In the genomic region with DNA sequence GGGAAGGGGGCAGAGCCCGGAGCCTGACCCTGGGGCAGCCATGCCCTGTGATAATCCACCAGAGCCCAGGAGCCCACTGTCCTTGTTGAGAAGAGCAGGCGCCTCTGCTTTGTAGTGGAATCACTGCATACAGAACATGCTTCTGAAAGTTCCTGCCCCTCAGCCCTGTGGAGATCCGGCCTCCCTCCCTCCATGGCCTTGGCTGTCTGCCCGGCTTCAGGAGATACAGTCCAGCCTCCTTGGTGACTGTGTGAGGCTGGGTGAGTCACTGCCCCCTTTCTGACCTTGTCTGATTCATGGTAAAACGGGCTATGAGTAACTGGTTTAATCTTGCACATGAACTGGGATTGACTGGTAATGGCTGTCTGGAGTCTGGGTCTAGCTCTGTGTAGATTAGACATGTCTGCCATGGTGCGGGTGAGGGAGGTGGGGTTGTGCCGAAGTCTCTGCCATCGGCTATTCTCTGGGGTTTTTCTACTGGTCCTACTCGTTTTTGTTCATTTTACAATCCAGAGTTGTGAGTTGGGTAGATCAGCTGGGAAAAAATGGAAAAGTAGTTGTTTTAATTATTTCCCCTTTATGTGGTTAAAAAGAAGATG, we compare ENCODE assay signal across 8 cellular contexts.
DNase-seq lines count a peak whose midpoint lies in the region; ATAC-seq, FAIRE-seq and TF ChIP-seq lines count a peak whose summit lies in the region.
"Not testable (repeated sequence)": the region's sequence is repeated elsewhere in the genome, so short reads cannot be mapped to it uniquely, and the experiment has no call there.

No MANE protein-coding gene starts in this region.

- not testable (repeated sequence) for H2AFZ ChIP-seq in HepG2 (ENCODE audit: low read length)

- not testable (repeated sequence) for H3K36me3 ChIP-seq in HepG2 (replicated peaks in 1 of 2; ENCODE audit: control insufficient read depth in 1 of 2, insufficient read depth in 2 of 2, low read length in 2 of 2); aorta (ENCODE audit: control insufficient read depth in 1 of 2, insufficient read depth in 2 of 2, low read length in 1 of 2)

- not testable (repeated sequence) for H3K27me3 ChIP-seq in HepG2 (ENCODE audit: control insufficient read depth in 1 of 2, insufficient read depth in 2 of 2, low read length in 2 of 2); aorta (ENCODE audit: control insufficient read depth in 1 of 2, insufficient read depth in 2 of 2, low read length in 1 of 2)

- in situ Hi-C loops in HepG2 (cut with HindIII; ENCODE audit: extremely low pct_ligation_motif_present, low pct_unique_long_range_greater_than_20kb) = not testable (repeated sequence)

- CTCF ChIA-PET in HepG2 (lab: Yijun Ruan, JAX; ENCODE audit: low intra/inter-chr PET ratio, low total read pairs) = not testable (repeated sequence)

- not testable (repeated sequence) for BruUV-seq in HepG2 (replicated peaks; lab: Mats Ljungman, UMichigan)

- not testable (repeated sequence) for H4K20me1 ChIP-seq in HepG2 (ENCODE audit: insufficient read depth, low read length)

- TF ChIP-seq EP300 in HepG2 (IDR thresholded peaks at IDR 0.05; ENCODE audit: low read depth in 2 of 2, low read length in 2 of 2) = 0 out of 4 replicates have a peak, but pooled peaks of 1 of the 2 experiments have one; percentile 12
- TF ChIP-seq EP300 in HepG2 (CRISPR knock-in tag; IDR thresholded peaks at IDR 0.05; ENCODE audit: borderline replicate concordance) = peak; percentile 52; the same call in 1 of the 2 replicates

- POLR2A ChIA-PET in HepG2 (lab: Yijun Ruan, JAX) = not testable (repeated sequence)

- H3K4me3 ChIP-seq in LNCaP clone FGC (ENCODE audit: low read depth, low read length); skeletal muscle cell (ENCODE audit: low read depth, low read length); aorta (ENCODE audit: low read length in 2 of 2): not testable (repeated sequence)
- peak overlapping the region in 1 of 3 experiments; percentile 25; a peak in 1 of 6 replicates for H3K4me3 ChIP-seq in HepG2 (replicated peaks in 1 of 3; ENCODE audit: insufficient read depth in 1 of 3, low read depth in 2 of 3, low read length in 3 of 3)

- H3K4me1 ChIP-seq in HepG2 (ENCODE audit: insufficient read depth, low read length) = peaks cover 74% of the 10 kb centered on the region
- not testable (repeated sequence) for H3K4me1 ChIP-seq in aorta (ENCODE audit: control insufficient read depth in 1 of 2, insufficient read depth in 2 of 2, low read length in 2 of 2)

- H3K79me2 ChIP-seq in HepG2 (ENCODE audit: insufficient read depth, low read length) = not testable (repeated sequence)

- intact Hi-C loops in HepG2 (cut with micrococcal nuclease; ENCODE audit: unreplicated experiment) = loop anchor here (10.0 kb wide), 1 partner anchor 49 kb away; no protein-coding TSS in a partner anchor
- intact Hi-C loops in aorta (cut with DNase I) = not testable (repeated sequence)

- H3K4me2 ChIP-seq in HepG2 (ENCODE audit: low read depth, low read length) = peak overlapping the region; percentile 59

- H3K27ac ChIP-seq in HepG2 (ENCODE audit: extremely low read length, insufficient read depth, low read length) = peak overlapping the region; percentile 52
- not testable (repeated sequence) for H3K27ac ChIP-seq in aorta (ENCODE audit: low read depth in 1 of 2, low read length in 2 of 2)

- TF ChIP-seq CTCF in LNCaP clone FGC (IDR thresholded peaks at IDR 0.05; ENCODE audit: control insufficient read depth, extremely low read depth, insufficient read depth) = not testable (repeated sequence)
- peak; percentile 18; the same call in 1 of the 2 replicates for TF ChIP-seq CTCF in HepG2 (CRISPR knock-in tag; IDR thresholded peaks at IDR 0.05)

- peak; percentile 89 for DNase-seq in GM03348 (ENCODE audit: low spot score)
- peak; percentile 18 for DNase-seq in LNCaP clone FGC (ENCODE audit: low read depth)
- DNase-seq in amniotic stem cell (lab: John Stamatoyannopoulos, UW) = peak; percentile 59
- peak; percentile 93 for DNase-seq in fibroblast of gingiva (ENCODE audit: low read depth)
- DNase-seq in HepG2 (ENCODE audit: low spot score) = peak; percentile 95
- peak; percentile 90 for DNase-seq in skeletal muscle cell (ENCODE audit: low read depth)
- peak; percentile 97 to 98 for DNase-seq in aorta

- peak; percentile 86 for ATAC-seq in SK-N-SH treated with all-trans-retinoic acid at 6 μM for 48 hours
- peak; percentile 63 for ATAC-seq in HepG2
- ATAC-seq in aorta (ENCODE audit: low FRiP score) = peak; percentile 90

- TF ChIP-seq POLR2A in HepG2 (IDR thresholded peaks at IDR 0.05; ENCODE audit: insufficient read depth in 1 of 2, low read depth in 2 of 2, low read length in 2 of 2) = 0 out of 4 replicates have a peak, but pooled peaks of 1 of the 2 experiments have one; percentile 26

- 0 out of 2 replicates have a peak overlapping the region, but pooled peaks have one; percentile 2 for H3K9ac ChIP-seq in HepG2 (ENCODE audit: insufficient read depth, low read depth, low read length)

- WGBS in HepG2 (ENCODE audit: low lambda C conversion rate) = 13% methylated on average over 6 of the region's 9 CpGs
- 15 to 27% methylated on average over 6 to 8 of the region's 9 CpGs for WGBS in aorta, 2 donors

- peak; percentile 98 for FAIRE-seq in HepG2 (lab: Jason Lieb, UNC)

- not testable (repeated sequence) for H3K9me3 ChIP-seq in HepG2 (ENCODE audit: low read length); aorta (ENCODE audit: control insufficient read depth, low read length)

- not testable (repeated sequence) for TF ChIP-seq RAD21 in HepG2 (CRISPR knock-in tag; IDR thresholded peaks at IDR 0.05)

TF ChIP-seq in SK-N-SH treated with all-trans-retinoic acid at 6 μM for 48 hours, 23 proteins besides CTCF, POLR2A, EP300 and RAD21:
- TF ChIP-seq, protein P1, sequence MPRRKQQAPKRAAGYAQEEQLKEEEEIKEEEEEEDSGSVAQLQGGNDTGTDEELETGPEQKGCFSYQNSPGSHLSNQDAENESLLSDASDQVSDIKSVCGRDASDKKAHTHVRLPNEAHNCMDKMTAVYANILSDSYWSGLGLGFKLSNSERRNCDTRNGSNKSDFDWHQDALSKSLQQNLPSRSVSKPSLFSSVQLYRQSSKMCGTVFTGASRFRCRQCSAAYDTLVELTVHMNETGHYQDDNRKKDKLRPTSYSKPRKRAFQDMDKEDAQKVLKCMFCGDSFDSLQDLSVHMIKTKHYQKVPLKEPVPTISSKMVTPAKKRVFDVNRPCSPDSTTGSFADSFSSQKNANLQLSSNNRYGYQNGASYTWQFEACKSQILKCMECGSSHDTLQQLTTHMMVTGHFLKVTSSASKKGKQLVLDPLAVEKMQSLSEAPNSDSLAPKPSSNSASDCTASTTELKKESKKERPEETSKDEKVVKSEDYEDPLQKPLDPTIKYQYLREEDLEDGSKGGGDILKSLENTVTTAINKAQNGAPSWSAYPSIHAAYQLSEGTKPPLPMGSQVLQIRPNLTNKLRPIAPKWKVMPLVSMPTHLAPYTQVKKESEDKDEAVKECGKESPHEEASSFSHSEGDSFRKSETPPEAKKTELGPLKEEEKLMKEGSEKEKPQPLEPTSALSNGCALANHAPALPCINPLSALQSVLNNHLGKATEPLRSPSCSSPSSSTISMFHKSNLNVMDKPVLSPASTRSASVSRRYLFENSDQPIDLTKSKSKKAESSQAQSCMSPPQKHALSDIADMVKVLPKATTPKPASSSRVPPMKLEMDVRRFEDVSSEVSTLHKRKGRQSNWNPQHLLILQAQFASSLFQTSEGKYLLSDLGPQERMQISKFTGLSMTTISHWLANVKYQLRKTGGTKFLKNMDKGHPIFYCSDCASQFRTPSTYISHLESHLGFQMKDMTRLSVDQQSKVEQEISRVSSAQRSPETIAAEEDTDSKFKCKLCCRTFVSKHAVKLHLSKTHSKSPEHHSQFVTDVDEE (CRISPR knock-in tag; IDR thresholded peaks at IDR 0.05) = 0 out of 2 replicates have a peak, but pooled peaks have one; percentile 26
- TF ChIP-seq TOX (CRISPR knock-in tag; IDR thresholded peaks at IDR 0.05; ENCODE audit: borderline replicate concordance) (peak; percentile 12; the same call in 1 of the 2 replicates), TCF4 (CRISPR knock-in tag; IDR thresholded peaks at IDR 0.05; ENCODE audit: borderline replicate concordance) (peak; percentile 32; the same call in 1 of the 2 replicates)

TF ChIP-seq in HepG2, 621 proteins besides CTCF, POLR2A, EP300 and RAD21 (continues in another document):
- TF ChIP-seq ERF (CRISPR knock-in tag; IDR thresholded peaks at IDR 0.05) (peak; percentile 48; the same call in 1 of the 2 replicates), KDM2A (CRISPR knock-in tag; IDR thresholded peaks at IDR 0.05; ENCODE audit: borderline replicate concordance, low read depth) (peak; percentile 63; the same call in 1 of the 2 replicates), ATF7 (IDR thresholded peaks at IDR 0.05) (peak; percentile 14; the same call in 1 of the 2 replicates), RXRB (CRISPR knock-in tag; IDR thresholded peaks at IDR 0.05; ENCODE audit: borderline replicate concordance) (peak; percentile 91)
- TF ChIP-seq ATF7 (CRISPR knock-in tag; IDR thresholded peaks at IDR 0.05) = not testable (repeated sequence)
- TF ChIP-seq, protein P2, sequence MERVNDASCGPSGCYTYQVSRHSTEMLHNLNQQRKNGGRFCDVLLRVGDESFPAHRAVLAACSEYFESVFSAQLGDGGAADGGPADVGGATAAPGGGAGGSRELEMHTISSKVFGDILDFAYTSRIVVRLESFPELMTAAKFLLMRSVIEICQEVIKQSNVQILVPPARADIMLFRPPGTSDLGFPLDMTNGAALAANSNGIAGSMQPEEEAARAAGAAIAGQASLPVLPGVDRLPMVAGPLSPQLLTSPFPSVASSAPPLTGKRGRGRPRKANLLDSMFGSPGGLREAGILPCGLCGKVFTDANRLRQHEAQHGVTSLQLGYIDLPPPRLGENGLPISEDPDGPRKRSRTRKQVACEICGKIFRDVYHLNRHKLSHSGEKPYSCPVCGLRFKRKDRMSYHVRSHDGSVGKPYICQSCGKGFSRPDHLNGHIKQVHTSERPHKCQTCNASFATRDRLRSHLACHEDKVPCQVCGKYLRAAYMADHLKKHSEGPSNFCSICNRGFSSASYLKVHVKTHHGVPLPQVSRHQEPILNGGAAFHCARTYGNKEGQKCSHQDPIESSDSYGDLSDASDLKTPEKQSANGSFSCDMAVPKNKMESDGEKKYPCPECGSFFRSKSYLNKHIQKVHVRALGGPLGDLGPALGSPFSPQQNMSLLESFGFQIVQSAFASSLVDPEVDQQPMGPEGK (CRISPR knock-in tag; IDR thresholded peaks at IDR 0.05) = peak; percentile 73

Comparison
In these comparisons a context has a peak if more than half of its experiments do, and no peak if none do; other contexts are left out.
1. DNase-seq: peak in every context shown above with its lines; median percentile 98 in aorta; 95 in HepG2; 93 in fibroblast of gingiva; 90 in skeletal muscle cell; 89 in GM03348; 59 in amniotic stem cell; 18 in LNCaP clone FGC.